In genomic region chr6:146980900-146981329, GRCh38 we compare ENCODE assay signal across 1 cellular context.
TF ChIP-seq lines count a peak whose summit lies in the region.

No MANE protein-coding gene starts in this region.

TF ChIP-seq in HepG2, 621 proteins besides CTCF, POLR2A, EP300 and RAD21 (continued from another document):
- peak; percentile 69 for TF ChIP-seq THAP11 (CRISPR knock-in tag; IDR thresholded peaks at IDR 0.05)
- TF ChIP-seq YEATS2 (CRISPR knock-in tag; IDR thresholded peaks at IDR 0.05; ENCODE audit: borderline replicate concordance) = 0 out of 2 replicates have a peak, but pooled peaks have one; percentile 23
- peak; percentile 92 for TF ChIP-seq TCF7 (IDR thresholded peaks at IDR 0.05; ENCODE audit: low read depth)
- peak; percentile 83; the same call in 1 of the 2 replicates for TF ChIP-seq SIX1 (CRISPR knock-in tag; IDR thresholded peaks at IDR 0.05; ENCODE audit: borderline replicate concordance)
- TF ChIP-seq SP140L (CRISPR knock-in tag; IDR thresholded peaks at IDR 0.05; ENCODE audit: borderline replicate concordance) = no peak
- peak; percentile 97 for TF ChIP-seq GATAD2A (CRISPR knock-in tag; IDR thresholded peaks at IDR 0.05)
- peak; percentile 45 for TF ChIP-seq ASH2L (IDR thresholded peaks at IDR 0.05; ENCODE audit: insufficient read length, low read depth, low read length)
- TF ChIP-seq KDM1A (CRISPR knock-in tag; IDR thresholded peaks at IDR 0.05) = peak; percentile 83; the same call in 1 of the 2 replicates
- TF ChIP-seq ELF3 (CRISPR knock-in tag; IDR thresholded peaks at IDR 0.05) = peak; percentile 89
- peak; percentile 53; the same call in 1 of the 2 replicates for TF ChIP-seq ZNF746 (CRISPR knock-in tag; IDR thresholded peaks at IDR 0.05)
- TF ChIP-seq ZKSCAN8 (CRISPR knock-in tag; IDR thresholded peaks at IDR 0.05; ENCODE audit: borderline replicate concordance) = peak; percentile 80; the same call in 1 of the 2 replicates
- TF ChIP-seq ZMYM4 (CRISPR knock-in tag; IDR thresholded peaks at IDR 0.05) = peak; percentile 87
- TF ChIP-seq ZNF850 (CRISPR knock-in tag; conservative IDR thresholded peaks at IDR 0.05) = no peak
- peak; percentile 62; the same call in 1 of the 2 replicates for TF ChIP-seq ZNF362 (CRISPR knock-in tag; IDR thresholded peaks at IDR 0.05; ENCODE audit: borderline replicate concordance)
- TF ChIP-seq ZBTB7B (CRISPR knock-in tag; IDR thresholded peaks at IDR 0.05) = 0 out of 2 replicates have a peak, but pooled peaks have one; percentile 60
- peak; percentile 74; the same call in 1 of the 2 replicates for TF ChIP-seq SAP130 (CRISPR knock-in tag; IDR thresholded peaks at IDR 0.05; ENCODE audit: low read depth)
- TF ChIP-seq ZBTB10 (CRISPR knock-in tag; IDR thresholded peaks at IDR 0.05; ENCODE audit: borderline replicate concordance) = 0 out of 2 replicates have a peak, but pooled peaks have one; percentile 39
- TF ChIP-seq RBAK (CRISPR knock-in tag; IDR thresholded peaks at IDR 0.05) = peak; percentile 58; the same call in 1 of the 2 replicates
- no peak for TF ChIP-seq ZNF780A (CRISPR knock-in tag; IDR thresholded peaks at IDR 0.05)
- peak; percentile 54; the same call in 1 of the 2 replicates for TF ChIP-seq LCORL (IDR thresholded peaks at IDR 0.05)
- TF ChIP-seq LCORL (CRISPR knock-in tag; IDR thresholded peaks at IDR 0.05) = peak; percentile 20; the same call in 1 of the 2 replicates
- no peak; the same call in 1 of the 2 replicates for TF ChIP-seq ZNF431 (CRISPR knock-in tag; IDR thresholded peaks at IDR 0.05; ENCODE audit: borderline replicate concordance, low read depth)
- TF ChIP-seq ZNF709 (CRISPR knock-in tag; IDR thresholded peaks at IDR 0.05) = 0 out of 2 replicates have a peak, but pooled peaks have one; percentile 46
- peak; percentile 79 for TF ChIP-seq KAT8 (CRISPR knock-in tag; IDR thresholded peaks at IDR 0.05)
- peak; percentile 91 for TF ChIP-seq PITX1 (CRISPR knock-in tag; IDR thresholded peaks at IDR 0.05)
- TF ChIP-seq ZNF878 (CRISPR knock-in tag; IDR thresholded peaks at IDR 0.05) = peak; percentile 53; the same call in 1 of the 2 replicates
- peak; percentile 69 for TF ChIP-seq HOXA3 (CRISPR knock-in tag; IDR thresholded peaks at IDR 0.05)
- TF ChIP-seq TOPORS (CRISPR knock-in tag; IDR thresholded peaks at IDR 0.05) = peak; percentile 70; the same call in 1 of the 2 replicates
- TF ChIP-seq THAP9 (CRISPR knock-in tag; IDR thresholded peaks at IDR 0.05; ENCODE audit: borderline replicate concordance) = no peak
- TF ChIP-seq MIER2 (CRISPR knock-in tag; IDR thresholded peaks at IDR 0.05) = peak; percentile 86
- TF ChIP-seq MTF1 (CRISPR knock-in tag; IDR thresholded peaks at IDR 0.05) = no peak
- TF ChIP-seq ARID4A (CRISPR knock-in tag; IDR thresholded peaks at IDR 0.05; ENCODE audit: borderline replicate concordance) = peak; percentile 33; the same call in 1 of the 2 replicates
- 0 out of 2 replicates have a peak, but pooled peaks have one; percentile 19 for TF ChIP-seq ZNF414 (CRISPR knock-in tag; IDR thresholded peaks at IDR 0.05)
- TF ChIP-seq BCLAF1 (IDR thresholded peaks at IDR 0.05) = no peak
- TF ChIP-seq REST (IDR thresholded peaks at IDR 0.05; ENCODE audit: borderline replicate concordance in 1 of 2, low read depth in 1 of 2, low read length in 2 of 2) = peak in 1 of 2 experiments; percentile 73; a peak in 1 of 4 replicates
- peak; percentile 70; the same call in 1 of the 2 replicates for TF ChIP-seq ZNF670 (CRISPR knock-in tag; IDR thresholded peaks at IDR 0.05; ENCODE audit: borderline replicate concordance)
TF ChIP-seq in HepG2: peak in this region for 164.
